8 cellular contexts compared by ENCODE assay signal in the genomic region with DNA sequence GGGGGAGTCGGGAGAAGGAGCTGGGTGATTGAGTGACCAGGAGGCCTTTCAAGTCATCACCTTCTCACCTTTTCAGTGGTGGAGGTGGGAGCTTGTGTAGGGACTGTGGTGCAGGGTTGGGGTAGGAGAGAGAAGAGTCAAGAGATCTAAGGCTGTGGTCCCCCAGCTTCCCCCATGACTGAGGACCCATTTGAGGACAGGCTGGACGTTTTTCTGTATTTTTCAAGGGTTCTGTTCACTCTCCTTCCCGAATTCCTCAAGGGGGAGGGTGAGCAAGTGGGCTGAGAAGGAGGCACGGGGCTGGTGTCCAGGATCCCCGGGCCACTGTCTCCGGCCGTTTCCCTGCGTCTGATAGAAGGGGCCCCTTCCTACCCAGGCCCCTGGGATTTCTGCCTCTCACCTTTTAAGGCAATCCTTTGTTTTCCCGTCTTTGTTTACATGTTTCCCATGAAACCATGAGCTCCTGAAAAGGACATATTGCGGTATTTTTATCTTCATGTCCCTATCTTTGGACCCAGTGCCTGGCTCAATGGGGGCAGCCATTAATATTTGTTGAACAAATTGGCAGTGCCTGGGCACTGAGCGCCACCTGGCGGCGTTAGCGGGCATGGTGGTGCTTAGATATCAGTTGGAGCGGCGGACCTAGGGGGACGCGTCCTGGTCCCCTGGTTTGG. TPM values are rescaled to one million over a fixed set of nuclear protein-coding genes. Genes with fewer than 3 reads are reported as not detected.
DNase-seq lines count a peak whose midpoint lies in the region; ATAC-seq and TF ChIP-seq lines count a peak whose summit lies in the region.

No MANE protein-coding gene starts in this region.

- H3K36me3 ChIP-seq in mammary epithelial cell (ENCODE audit: insufficient read depth, low read length) (no peaks in the 10 kb centered on the region), kidney epithelial cell (ENCODE audit: control insufficient read depth, insufficient read depth, low read length) (no peaks in the 10 kb centered on the region)

- intact Hi-C loops in mammary epithelial cell (cut with micrococcal nuclease): loop anchor here (1.0 to 2.0 kb wide), 6 partner anchors 36 to 254 kb away; a partner anchor contains a TSS

- DNase-seq in NCI-H510A treated with DMSO at 0.1 percent for 48 hours (lab: John Stamatoyannopoulos, UW): peak; percentile 77
- no peak for DNase-seq in NCI-H510A (lab: John Stamatoyannopoulos, UW)
- peak; percentile 44 for DNase-seq in NCI-H2107 (lab: John Stamatoyannopoulos, UW)
- DNase-seq in WTC11 (ENCODE audit: low spot score): peak; percentile 86
- peak; percentile 17 for DNase-seq in mammary epithelial cell
- DNase-seq in kidney epithelial cell (ENCODE audit: low read depth): no peak
- DNase-seq in stimulated activated CD4-positive, alpha-beta T cell treated with anti-CD3 and anti-CD28 coated beads, Interleukin-2, amount 100 ng/mL, for 4 hours (ENCODE audit: low read depth): peak; percentile 57

- no peaks in the 10 kb centered on the region for H3K36me3 Mint-ChIP-seq in WTC11

- BruUV-seq in mammary epithelial cell (replicated peaks; lab: Mats Ljungman, UMichigan): no TSS peak

- H3K4me3 Mint-ChIP-seq in WTC11: no peak overlapping the region

- dilution Hi-C loops in mammary epithelial cell (cut with HindIII; ENCODE audit: low sequenced_read_pairs): no loop called here

- in situ Hi-C loops in mammary epithelial cell (cut with MboI; ENCODE audit: low sequenced_read_pairs in 2 of 2): no loop called here

- peaks cover 21% of the 10 kb centered on the region for H3K27me3 Mint-ChIP-seq in WTC11 (ENCODE audit: low read depth)

- no peak overlapping the region for H3K4me2 ChIP-seq in mammary epithelial cell (ENCODE audit: insufficient read depth, low read depth, low read length)

- H4K20me1 ChIP-seq in mammary epithelial cell (ENCODE audit: insufficient read depth, low read length): no peaks in the 10 kb centered on the region

- H3K4me1 Mint-ChIP-seq in WTC11: peaks cover 36% of the 10 kb centered on the region

- WGBS in mammary epithelial cell (ENCODE audit: low coverage, missing lambda C conversion rate): 16% methylated on average over 18 of the region's 18 CpGs

- ATAC-seq in WTC11 (peak; percentile 13), GM21576 (IDR thresholded peaks at IDR 0.05; ENCODE audit: unreplicated experiment) (no peak)

- no peak overlapping the region for H3K27ac Mint-ChIP-seq in WTC11

- H3K9ac ChIP-seq in mammary epithelial cell (ENCODE audit: insufficient read depth, low read length): no peak overlapping the region

- peak; percentile 89 for TF ChIP-seq CTCF in WTC11 (IDR thresholded peaks at IDR 0.05)
- peak; percentile 84 to 92 for TF ChIP-seq CTCF in mammary epithelial cell (conservative IDR thresholded peaks at IDR 0.05 in 1 of 2, IDR thresholded peaks at IDR 0.05 in 1 of 2; ENCODE audit: extremely low read depth in 1 of 2, insufficient read depth in 1 of 2, low read depth in 1 of 2, low read length in 2 of 2)
- TF ChIP-seq CTCF in kidney epithelial cell (IDR thresholded peaks at IDR 0.05; ENCODE audit: insufficient read depth, low read length, poor library complexity, severe bottlenecking): peak; percentile 91

- H2AFZ ChIP-seq in mammary epithelial cell (ENCODE audit: low read depth, low read length): peak overlapping the region; percentile 71

- no peaks in the 10 kb centered on the region for H3K27me3 ChIP-seq in mammary epithelial cell (ENCODE audit: insufficient read depth, low read length)
- H3K27me3 ChIP-seq in kidney epithelial cell (ENCODE audit: control insufficient read depth, insufficient read depth, low read length): peaks cover 30% of the 10 kb centered on the region

- peaks cover 9% of the 10 kb centered on the region for H3K4me1 ChIP-seq in mammary epithelial cell (ENCODE audit: insufficient read depth, low read length)

- no peaks in the 10 kb centered on the region for H3K9me3 Mint-ChIP-seq in WTC11

- POLR2A ChIA-PET in WTC11 (lab: Charles Lee): no interaction called here

- no peaks in the 10 kb centered on the region for H3K79me2 ChIP-seq in mammary epithelial cell (ENCODE audit: insufficient read depth, low read length)

- CTCF ChIA-PET in WTC11 (lab: Charles Lee) (interaction anchor here (0.7 to 9.1 kb wide), 11 partner anchors 9 to 172 kb away, joined by 3 to 151 read pairs (median 4); a partner anchor contains a TSS), mammary epithelial cell (lab: Charles Lee; ENCODE audit: low non-redundant PET) (interaction anchor here (0.6 to 0.7 kb wide), 2 partner anchors 40 to 146 kb away, joined by 3 read pairs; no protein-coding TSS in a partner anchor)

- H3K4me3 ChIP-seq in mammary epithelial cell (replicated peaks in 1 of 3; ENCODE audit: insufficient read depth in 1 of 3, low read depth in 2 of 3, low read length in 3 of 3) (no peak overlapping the region), kidney epithelial cell (ENCODE audit: low read depth, low read length) (no peak overlapping the region)

- no peak overlapping the region for H3K27ac ChIP-seq in mammary epithelial cell (ENCODE audit: insufficient read depth, low read depth, low read length)

- no peaks in the 10 kb centered on the region for H3K9me3 ChIP-seq in mammary epithelial cell (replicated peaks; ENCODE audit: insufficient read depth, low read length)

TF ChIP-seq in WTC11, 78 proteins besides CTCF, POLR2A, EP300 and RAD21:
- 0 out of 2 replicates have a peak, but pooled peaks have one; percentile 31 for TF ChIP-seq GABPB1 (CRISPR knock-in tag; IDR thresholded peaks at IDR 0.05)
- TF ChIP-seq OVOL2 (CRISPR knock-in tag; IDR thresholded peaks at IDR 0.05; ENCODE audit: borderline replicate concordance): no peak

RNA-seq across cellular contexts. Expression of a gene that starts 9.2 kb away (rescaled TPM):
- total RNA-seq in WTC11 (2021) (1.1 to 2.0 TPM (median 1.7 TPM) in 3 replicates), mammary epithelial cell (not detected), kidney epithelial cell (not detected in 2 replicates)
- polyA plus RNA-seq in mammary epithelial cell: not detected
- not detected for polyA minus RNA-seq in mammary epithelial cell

RNA-seq across cellular contexts. Expression of a gene that starts 25.4 kb away (rescaled TPM):
- total RNA-seq in WTC11 (2021) (19.6 to 20.7 TPM (median 20.6 TPM) in 3 replicates), mammary epithelial cell (10 to 100 TPM; 10.5 to 35.0 TPM), kidney epithelial cell (74.7 and 80.3 TPM in 2 replicates)
- 9.2 TPM for polyA plus RNA-seq in mammary epithelial cell
- polyA minus RNA-seq in mammary epithelial cell: 8.0 TPM

Comparison
In these comparisons a context has a peak if more than half of its experiments do, and no peak if none do; other contexts are left out.
1. DNase-seq: peak in NCI-H510A treated with DMSO at 0.1 percent for 48 hours (single experiment), NCI-H2107 (single experiment), WTC11 (single experiment), mammary epithelial cell (single experiment) and stimulated activated CD4-positive, alpha-beta T cell treated with anti-CD3 and anti-CD28 coated beads, Interleukin-2, amount 100 ng/mL, for 4 hours (single experiment); none in NCI-H510A (single experiment) and kidney epithelial cell (single experiment).
2. Peak in every context shown above with its lines, with median percentiles within 50 percentile points of each other: CTCF ChIP-seq.